ENCODE assay signal across 11 cellular contexts in genomic region chr21:39137248-39138186, GRCh38. TPM values are rescaled to one million over a fixed set of nuclear protein-coding genes. Genes with fewer than 3 reads are reported as not detected.
DNase-seq lines count a peak whose midpoint lies in the region; ATAC-seq and TF ChIP-seq lines count a peak whose summit lies in the region.
"Had no signal": no experiment of that assay in that cellular context is flagged by ENCODE, and none has a peak within 500 bp of the region (broad histone marks: within the 10 kb centered on the region; RNA-seq: fewer than 3 reads in every experiment).

No MANE protein-coding gene starts in this region.

- 0 out of 2 replicates have a peak overlapping the region, but pooled peaks have one; percentile 25 for H3K14ac ChIP-seq in IMR-90 (replicated peaks; ENCODE audit: low read depth, low read length)

- no peaks in the 10 kb centered on the region; the same call in 1 of the 2 replicates for H3K9me1 ChIP-seq in IMR-90 (ENCODE audit: insufficient read depth, low read length)

- H3K4me2 ChIP-seq in IMR-90 (ENCODE audit: low read depth, low read length) = no peak overlapping the region

- CTCF ChIA-PET in IMR-90 (lab: Yijun Ruan, JAX) = interaction anchor here (0.6 to 2.1 kb wide), 19 partner anchors 12 to 632 kb away, joined by 3 to 18 read pairs (median 4); no protein-coding TSS in a partner anchor

- TF ChIP-seq POLR2A in IMR-90 (IDR thresholded peaks at IDR 0.05; ENCODE audit: low read depth, low read length) = no peak

- peak overlapping the region; percentile 52 for H2AFZ ChIP-seq in IMR-90 (replicated peaks; ENCODE audit: low read length, poor library complexity)

- intact Hi-C loops in IMR-90 (cut with micrococcal nuclease) = loop anchor here (1.0 to 5.0 kb wide), 6 partner anchors 332 to 780 kb away; partner anchors contain the start of gene ETS2

- no peak overlapping the region; the same call in 1 of the 2 replicates for H2BK20ac ChIP-seq in IMR-90 (ENCODE audit: low read depth, low read length)

- H2AK9ac ChIP-seq in IMR-90 (replicated peaks; ENCODE audit: low read depth, low read length, poor library complexity) = peak overlapping the region; percentile 18

- no TSS peak for BruUV-seq in IMR-90 (replicated peaks; lab: Mats Ljungman, UMichigan)

- H3K4me3 ChIP-seq in IMR-90 (ENCODE audit: insufficient read depth, low read depth, low read length) = no peak overlapping the region
- no peak overlapping the region for H3K4me3 ChIP-seq in astrocyte of the spinal cord (ENCODE audit: low read depth, low read length)
- no peak overlapping the region for H3K4me3 ChIP-seq in iPS-20b (ENCODE audit: low read length)
- H3K4me3 ChIP-seq: colonic mucosa had no signal

- peak overlapping the region; percentile 28; the same call in 1 of the 2 replicates for H2AK5ac ChIP-seq in IMR-90 (ENCODE audit: low read depth, low read length)

- H3K9ac ChIP-seq in IMR-90 (ENCODE audit: low read depth, low read length) = no peak overlapping the region
- H3K9ac ChIP-seq in iPS-20b (ENCODE audit: low read depth, low read length) = peak overlapping the region; percentile 23; the same call in 1 of the 2 replicates

- no peak overlapping the region for H4K8ac ChIP-seq in IMR-90 (ENCODE audit: low read depth in 2 of 2, low read length in 2 of 2)

- 61% methylated on average over 4 of the region's 14 CpGs; no CpG with 5 or more reads in 1 of the 2 experiments for WGBS in IMR-90 (ENCODE audit: extremely low coverage in 2 of 2, insufficient read length in 1 of 2), 2 experiments

- dilution Hi-C loops in IMR-90 (cut with HindIII; ENCODE audit: low sequenced_read_pairs, unreplicated experiment) = no loop called here

- H3K18ac ChIP-seq in IMR-90 (ENCODE audit: low read depth, low read length) = 0 out of 2 replicates have a peak overlapping the region, but pooled peaks have one; percentile 25

- H3K36me3 ChIP-seq in IMR-90 (ENCODE audit: control insufficient read depth, insufficient read depth, low read length) (no peaks in the 10 kb centered on the region), iPS-20b (ENCODE audit: insufficient read depth, low read depth, low read length) (no peaks in the 10 kb centered on the region)
- H3K36me3 ChIP-seq: colonic mucosa had no signal

- no peaks in the 10 kb centered on the region for H3K79me1 ChIP-seq in IMR-90 (ENCODE audit: low read depth in 1 of 2, low read length in 2 of 2)

- no peak overlapping the region for H4K5ac ChIP-seq in IMR-90 (ENCODE audit: low read depth, low read length)

- H3K4me1 ChIP-seq in IMR-90 (ENCODE audit: control insufficient read depth, insufficient read depth, low read length) (peaks cover 7% of the 10 kb centered on the region; the same call in 1 of the 2 replicates), iPS-20b (ENCODE audit: insufficient read depth, low read length) (peaks cover 8% of the 10 kb centered on the region; the same call in 1 of the 2 replicates)
- H3K4me1 ChIP-seq: colonic mucosa had no signal

- TF ChIP-seq RAD21 in IMR-90 (IDR thresholded peaks at IDR 0.05; ENCODE audit: low read length) = no peak

- no peak for ATAC-seq in IMR-90 (ENCODE audit: low read depth)

- peak; percentile 31 for DNase-seq in A172 (ENCODE audit: low spot score)
- DNase-seq in IMR-90 = peak; percentile 24
- DNase-seq in astrocyte of the spinal cord (ENCODE audit: low read depth, low spot score) = peak; percentile 65
- no peak for DNase-seq in GM13977 (ENCODE audit: low spot score)
- DNase-seq in activated naive CD4-positive, alpha-beta T cell treated with Interleukin-2 at 50 U/mL for 16 hours = no peak
- DNase-seq in inferior parietal cortex (ENCODE audit: extremely low spot score) = no peak
- DNase-seq in NCI-H1930 (lab: John Stamatoyannopoulos, UW) = no peak
- DNase-seq: activated CD4-positive, alpha-beta T cell treated with anti-CD3 and anti-CD28 coated beads for 4 hours; C1 segment of cervical spinal cord; colonic mucosa had no signal

- H3K27ac ChIP-seq in IMR-90 (ENCODE audit: insufficient read depth, low read length) (no peak overlapping the region), iPS-20b (ENCODE audit: low read length) (peak overlapping the region; percentile 38)
- H3K27ac ChIP-seq: colonic mucosa had no signal

- H3K4ac ChIP-seq in IMR-90 (ENCODE audit: low read depth, low read length) = peak overlapping the region; percentile 20; the same call in 1 of the 2 replicates

- H3K27me3 ChIP-seq in IMR-90 (ENCODE audit: control insufficient read depth, insufficient read depth, low read length) = peaks cover 19% of the 10 kb centered on the region
- no peaks in the 10 kb centered on the region for H3K27me3 ChIP-seq in iPS-20b (ENCODE audit: insufficient read depth, low read length)
- H3K27me3 ChIP-seq: colonic mucosa had no signal

- H4K20me1 ChIP-seq in IMR-90 (ENCODE audit: insufficient read depth, low read length) = no peaks in the 10 kb centered on the region

- in situ Hi-C loops in IMR-90 (cut with MboI; ENCODE audit: low sequenced_read_pairs) (no loop called here), astrocyte of the spinal cord (cut with HindIII; ENCODE audit: low sequenced_read_pairs) (no loop called here), GM13977 (cut with MboI; ENCODE audit: low pct_unique_long_range_greater_than_20kb, low sequenced_read_pairs, unreplicated experiment) (loop anchor here (25.0 kb wide), 1 partner anchor 400 kb away; no protein-coding TSS in a partner anchor)

- no peak overlapping the region for H2BK5ac ChIP-seq in IMR-90 (ENCODE audit: low read depth, low read length, poor library complexity, severe bottlenecking)

- no peak overlapping the region for H4K91ac ChIP-seq in IMR-90 (ENCODE audit: insufficient read depth, low read depth, low read length)

- TF ChIP-seq CTCF in IMR-90 (conservative IDR thresholded peaks at IDR 0.05; ENCODE audit: low read depth, low read length) (peak; percentile 16; the same call in 1 of the 2 replicates), astrocyte of the spinal cord (IDR thresholded peaks at IDR 0.05; ENCODE audit: low read depth, low read length) (no peak), GM13977 (IDR thresholded peaks at IDR 0.05; ENCODE audit: extremely low read depth, insufficient read depth, missing control alignments) (no peak)

- H2BK15ac ChIP-seq in IMR-90 (ENCODE audit: low read depth, low read length) = peak overlapping the region; percentile 36; the same call in 1 of the 3 replicates

- H3K9me3 ChIP-seq in IMR-90 (ENCODE audit: control insufficient read depth, insufficient read depth, low read length) (no peaks in the 10 kb centered on the region), iPS-20b (ENCODE audit: insufficient read depth, low read depth, low read length) (no peaks in the 10 kb centered on the region)
- H3K9me3 ChIP-seq: colonic mucosa had no signal

- POLR2A ChIA-PET in IMR-90 (lab: Charles Lee; ENCODE audit: unreplicated experiment) = no interaction called here

- H3K23ac ChIP-seq in IMR-90 (ENCODE audit: low read depth, low read length) = no peak overlapping the region

- no peak overlapping the region for H3K56ac ChIP-seq in IMR-90 (ENCODE audit: extremely low read depth, insufficient read depth, low read length)

- peak overlapping the region; percentile 10 for H2BK120ac ChIP-seq in IMR-90 (ENCODE audit: low read depth, low read length)

TF ChIP-seq in IMR-90, 13 proteins besides CTCF, POLR2A, EP300 and RAD21:
- TF ChIP-seq CEBPB (IDR thresholded peaks at IDR 0.05; ENCODE audit: low read depth, low read length) (no peak), NFE2L2 (IDR thresholded peaks at IDR 0.05; ENCODE audit: low read depth, low read length) (no peak), SMC3 (IDR thresholded peaks at IDR 0.05; ENCODE audit: low read depth, low read length) (no peak), MXI1 (IDR thresholded peaks at IDR 0.05; ENCODE audit: borderline replicate concordance, low read depth, low read length) (no peak), CHD1 (IDR thresholded peaks at IDR 0.05; ENCODE audit: low read depth, low read length) (no peak), RCOR1 (IDR thresholded peaks at IDR 0.05; ENCODE audit: insufficient replicate concordance, low read length) (no peak), RFX5 (IDR thresholded peaks at IDR 0.05; ENCODE audit: low read depth, low read length) (no peak), FOS (IDR thresholded peaks at IDR 0.05; ENCODE audit: low read depth, low read length) (no peak), BHLHE40 (IDR thresholded peaks at IDR 0.05; ENCODE audit: low read depth, low read length) (no peak), MAFK (IDR thresholded peaks at IDR 0.05; ENCODE audit: low read depth, low read length) (no peak)
- TF ChIP-seq, protein P1, sequence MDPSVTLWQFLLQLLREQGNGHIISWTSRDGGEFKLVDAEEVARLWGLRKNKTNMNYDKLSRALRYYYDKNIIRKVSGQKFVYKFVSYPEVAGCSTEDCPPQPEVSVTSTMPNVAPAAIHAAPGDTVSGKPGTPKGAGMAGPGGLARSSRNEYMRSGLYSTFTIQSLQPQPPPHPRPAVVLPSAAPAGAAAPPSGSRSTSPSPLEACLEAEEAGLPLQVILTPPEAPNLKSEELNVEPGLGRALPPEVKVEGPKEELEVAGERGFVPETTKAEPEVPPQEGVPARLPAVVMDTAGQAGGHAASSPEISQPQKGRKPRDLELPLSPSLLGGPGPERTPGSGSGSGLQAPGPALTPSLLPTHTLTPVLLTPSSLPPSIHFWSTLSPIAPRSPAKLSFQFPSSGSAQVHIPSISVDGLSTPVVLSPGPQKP (IDR thresholded peaks at IDR 0.05; ENCODE audit: borderline replicate concordance, low read depth, low read length) = no peak
- TF ChIP-seq, protein P2, sequence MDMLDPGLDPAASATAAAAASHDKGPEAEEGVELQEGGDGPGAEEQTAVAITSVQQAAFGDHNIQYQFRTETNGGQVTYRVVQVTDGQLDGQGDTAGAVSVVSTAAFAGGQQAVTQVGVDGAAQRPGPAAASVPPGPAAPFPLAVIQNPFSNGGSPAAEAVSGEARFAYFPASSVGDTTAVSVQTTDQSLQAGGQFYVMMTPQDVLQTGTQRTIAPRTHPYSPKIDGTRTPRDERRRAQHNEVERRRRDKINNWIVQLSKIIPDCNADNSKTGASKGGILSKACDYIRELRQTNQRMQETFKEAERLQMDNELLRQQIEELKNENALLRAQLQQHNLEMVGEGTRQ (IDR thresholded peaks at IDR 0.05; ENCODE audit: low read depth, low read length) = no peak
TF ChIP-seq in IMR-90: peak in this region for 0.

RNA-seq across cellular contexts. Expression of gene PSMG1, which starts 45.7 kb away (rescaled TPM):
- 162 and 207 TPM in 2 replicates for total RNA-seq in A172 (2014; rRNA removed; shearing (Covaris generic))
- 37.8 and 51.1 TPM in 2 replicates for total RNA-seq in IMR-90 (2012; rRNA removed)
- polyA plus RNA-seq in IMR-90 (2012; rRNA removed) = 34.6 and 45.4 TPM in 2 replicates
- polyA plus RNA-seq in IMR-90 (2012; cell fraction: cytosol; rRNA removed) = 10.1 and 14.3 TPM in 2 replicates
- polyA plus RNA-seq in IMR-90 (2012; cell fraction: nucleus; rRNA removed; ENCODE audit: low replicate concordance) = 1.8 and 29.8 TPM in 2 replicates

Comparison
In these comparisons a context has a peak if more than half of its experiments do, and no peak if none do; other contexts are left out.
1. DNase-seq: peak in A172 (single experiment), IMR-90 (single experiment) and astrocyte of the spinal cord (single experiment); none in GM13977 (single experiment), activated naive CD4-positive, alpha-beta T cell treated with Interleukin-2 at 50 U/mL for 16 hours (single experiment), inferior parietal cortex (single experiment) and NCI-H1930 (0 of 2).